In the genomic region with DNA sequence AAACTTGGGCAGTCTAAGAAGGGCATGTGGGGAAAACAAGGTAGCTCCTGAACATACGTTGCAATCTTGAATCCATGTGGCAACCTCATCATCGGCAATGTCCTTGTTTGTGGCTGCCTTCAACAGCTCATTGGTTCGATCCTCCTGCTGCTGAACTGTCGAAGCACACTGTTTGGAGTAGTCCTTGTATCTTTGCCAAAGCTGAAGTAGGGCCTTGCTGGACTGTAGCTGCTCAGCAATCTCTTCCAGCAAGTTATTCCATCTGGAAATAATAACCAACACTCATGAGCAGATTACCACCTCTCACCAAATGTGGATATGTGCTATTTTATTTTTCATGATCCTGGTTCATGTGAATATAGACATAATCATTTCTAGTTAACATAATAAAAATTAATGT, we compare ENCODE assay signal across 16 cellular contexts.
"Had no signal": no experiment of that assay in that cellular context is flagged by ENCODE, and none has a peak within 500 bp of the region (broad histone marks: within the 10 kb centered on the region; RNA-seq: fewer than 3 reads in every experiment).

No MANE protein-coding gene starts in this region.

- H3K9me3 ChIP-seq: upper lobe of right lung had no signal

- DNase-seq: activated CD4-positive, alpha-beta memory T cell treated with anti-CD3 and anti-CD28 coated beads, Interleukin-2, amount 10 ng/mL, durations not matched to agents 7 days and 5 days; activated CD4-positive, alpha-beta T cell treated with anti-CD3 and anti-CD28 coated beads for 1 hour; activated CD8-positive, alpha-beta memory T cell treated with anti-CD3 and anti-CD28 coated beads, Interleukin-2, amount 50 U/mL, for 4 hours; activated naive CD4-positive, alpha-beta T cell treated with anti-CD3 and anti-CD28 coated beads, Interleukin-2, amount 10 ng/mL, durations not matched to agents 7 days and 5 days; cortex of kidney; effector CD8-positive, alpha-beta T cell; foreskin keratinocyte; midbrain; ovary; stimulated activated CD4-positive, alpha-beta T cell treated with anti-CD3 and anti-CD28 coated beads, Interleukin-4, amount 100 ng/mL, for 1 hour; stimulated activated CD8-positive, alpha-beta memory T cell treated with anti-CD3 and anti-CD28 coated beads, Interleukin-4, amount 100 ng/mL, for 48 hours; stimulated activated naive CD8-positive, alpha-beta T cell treated with anti-CD3 and anti-CD28 coated beads, Interleukin-15, Interleukin-2, amounts not matched to agents 100 U/mL and 50 U/mL, for 24 hours; upper lobe of right lung had no signal

- H3K36me3 ChIP-seq: neural progenitor cell, ovary had no signal

- H3K4me1 ChIP-seq: foreskin keratinocyte, suprapubic skin, upper lobe of right lung had no signal

- H3K27ac ChIP-seq: foreskin keratinocyte, ovary, suprapubic skin, upper lobe of right lung had no signal

- H3K4me3 ChIP-seq: lung, neural progenitor cell, ovary, suprapubic skin, upper lobe of right lung had no signal

- H3K27me3 ChIP-seq: foreskin keratinocyte, neural progenitor cell, ovary, suprapubic skin, upper lobe of right lung had no signal

- ATAC-seq: foreskin keratinocyte; stimulated activated naive CD8-positive, alpha-beta T cell treated with anti-CD3 and anti-CD28 coated beads, Interleukin-15, Interleukin-2, amounts not matched to agents 100 U/mL and 50 U/mL, for 24 hours; upper lobe of right lung had no signal
